10 cellular contexts compared by ENCODE assay signal in the genomic region with DNA sequence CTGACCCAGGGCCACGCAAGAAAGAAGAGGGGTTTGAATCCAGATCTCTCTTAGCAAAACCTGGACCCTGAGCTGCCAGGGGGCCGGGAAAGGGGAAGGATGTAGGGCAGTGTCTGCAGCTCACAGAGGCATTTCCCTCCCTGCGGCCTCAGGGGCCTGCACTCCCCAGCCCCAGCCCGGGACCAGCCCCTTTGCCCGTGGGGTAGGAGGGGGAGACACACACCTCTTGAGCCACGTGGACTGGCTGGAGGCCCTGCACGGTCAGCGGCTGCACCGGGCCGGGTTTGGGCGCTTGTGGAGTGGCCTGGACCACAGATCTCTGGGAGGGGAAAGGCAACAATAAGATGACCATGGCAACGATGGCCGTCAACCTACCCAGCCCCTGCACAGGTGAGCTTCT. TPM values are rescaled to one million over a fixed set of nuclear protein-coding genes. Genes with fewer than 3 reads are reported as not detected.
DNase-seq lines count a peak whose midpoint lies in the region; ATAC-seq, FAIRE-seq and TF ChIP-seq lines count a peak whose summit lies in the region.
"Had no signal": no experiment of that assay in that cellular context is flagged by ENCODE, and none has a peak within 500 bp of the region (broad histone marks: within the 10 kb centered on the region; RNA-seq: fewer than 3 reads in every experiment).

No MANE protein-coding gene starts in this region.

- H3K27me3 Mint-ChIP-seq in stimulated activated memory B cell treated with anti-CD40 and anti-IgM and Interleukin-4, amounts not matched to agents 10 μg/mL and 1 μg/mL and 100 μg/mL, for 72 hours = no peaks in the 10 kb centered on the region

- TF ChIP-seq CTCF in HFF-Myc (IDR thresholded peaks at IDR 0.05; ENCODE audit: low read depth, low read length, missing control alignments) (no peak), K562 (IDR thresholded peaks at IDR 0.05 in 2 of 3, conservative IDR thresholded peaks at IDR 0.05 in 1 of 3; ENCODE audit: insufficient read depth in 2 of 3, low read depth in 1 of 3, low read length in 3 of 3) (no peak)

- peak overlapping the region in 1 of 2 experiments; percentile 71; a peak in 2 of 4 replicates for H3K9ac ChIP-seq in K562 (ENCODE audit: insufficient read depth in 1 of 2, low read depth in 2 of 2, low read length in 2 of 2)

- H3K4me3 Mint-ChIP-seq in stimulated activated memory B cell treated with anti-CD40 and anti-IgM and Interleukin-4, amounts not matched to agents 10 μg/mL and 1 μg/mL and 100 μg/mL, for 72 hours = peak overlapping the region; percentile 45

- H3K36me3 Mint-ChIP-seq in stimulated activated memory B cell treated with anti-CD40 and anti-IgM and Interleukin-4, amounts not matched to agents 10 μg/mL and 1 μg/mL and 100 μg/mL, for 72 hours = peaks cover 20% of the 10 kb centered on the region

- H4K20me1 ChIP-seq in K562 (replicated peaks; ENCODE audit: control insufficient read depth, insufficient read depth, low read length) = no peaks in the 10 kb centered on the region

- H3K27me3 ChIP-seq in K562 (ENCODE audit: control insufficient read depth in 2 of 2, insufficient read depth in 2 of 2, low read length in 2 of 2) = no peaks in the 10 kb centered on the region

- H3K4me1 Mint-ChIP-seq in stimulated activated memory B cell treated with anti-CD40 and anti-IgM and Interleukin-4, amounts not matched to agents 10 μg/mL and 1 μg/mL and 100 μg/mL, for 72 hours = peaks cover 55% of the 10 kb centered on the region

- ATAC-seq in K562 = no peak
- peak; percentile 10 for ATAC-seq in left colon
- ATAC-seq in stimulated activated memory B cell treated with anti-CD40 and anti-IgM and Interleukin-4, amounts not matched to agents 10 μg/mL and 1 μg/mL and 100 μg/mL, for 72 hours = no peak

- peaks cover 0 to 56% of the 10 kb centered on the region in 2 experiments; a peak in 2 of 5 replicates for H3K4me1 ChIP-seq in K562 (replicated peaks in 1 of 2; ENCODE audit: control insufficient read depth in 2 of 2, insufficient read depth in 2 of 2, low read length in 2 of 2)

- H3K9me1 ChIP-seq in K562 (ENCODE audit: control insufficient read depth, insufficient read depth, low read length) = no peaks in the 10 kb centered on the region

- intact Hi-C loops in K562 (cut with micrococcal nuclease) = no loop called here
- intact Hi-C loops in left colon (cut with DNase I, micrococcal nuclease) = no loop called here

- no peak overlapping the region for H2AFZ ChIP-seq in K562 (ENCODE audit: low read depth, low read length)

- CTCF ChIA-PET in K562 (lab: Yijun Ruan, JAX; ENCODE audit: low intra/inter-chr PET ratio) = no interaction called here

- no peak for TF ChIP-seq POLR2A in K562 (conservative IDR thresholded peaks at IDR 0.05)

- BruUV-seq in K562 (replicated peaks; lab: Mats Ljungman, UMichigan) = no TSS peak

- TF ChIP-seq EP300 in K562 (IDR thresholded peaks at IDR 0.05; ENCODE audit: low read length) = no peak

- no peak for DNase-seq in HFF-Myc (ENCODE audit: extremely low read depth, low read depth)
- DNase-seq in K562 (ENCODE audit: extremely low read depth in 1 of 4, low spot score in 3 of 4) = no peak
- no peak for DNase-seq in left colon
- DNase-seq in midbrain (lab: John Stamatoyannopoulos, UW) = no peak
- DNase-seq in KBM-7 = no peak
- DNase-seq in NCI-H446 (lab: John Stamatoyannopoulos, UW) = no peak
- DNase-seq in mucosa of gallbladder (ENCODE audit: low spot score) = no peak
- DNase-seq: NCI-H446 treated with DMSO at 0.1 percent for 48 hours had no signal

- no peaks in the 10 kb centered on the region for H3K9me3 Mint-ChIP-seq in stimulated activated memory B cell treated with anti-CD40 and anti-IgM and Interleukin-4, amounts not matched to agents 10 μg/mL and 1 μg/mL and 100 μg/mL, for 72 hours

- H3K27ac ChIP-seq in K562 (ENCODE audit: extremely low read depth, low read depth, low read length) = no peak overlapping the region

- no peak for TF ChIP-seq RAD21 in K562 (CRISPR knock-in tag; conservative IDR thresholded peaks at IDR 0.05 in 1 of 2, IDR thresholded peaks at IDR 0.05 in 1 of 2)

- H3K9me3 ChIP-seq in K562 (replicated peaks; ENCODE audit: control insufficient read depth, insufficient read depth, low read depth, low read length) = no peaks in the 10 kb centered on the region

- 71% methylated on average over 9 of the region's 13 CpGs for WGBS in K562 (ENCODE audit: insufficient coverage, low coverage, missing lambda C conversion rate)

- H3K4me2 ChIP-seq in K562 (ENCODE audit: insufficient read depth, low read length) = no peak overlapping the region

- no peak for FAIRE-seq in K562 (lab: Jason Lieb, UNC)

- H3K27ac Mint-ChIP-seq in stimulated activated memory B cell treated with anti-CD40 and anti-IgM and Interleukin-4, amounts not matched to agents 10 μg/mL and 1 μg/mL and 100 μg/mL, for 72 hours = peak overlapping the region; percentile 81

- H3K4me3 ChIP-seq in HFF-Myc (replicated peaks; ENCODE audit: low read depth, low read length) (peak overlapping the region; percentile 11; the same call in 1 of the 2 replicates), K562 (no peak overlapping the region)

- in situ Hi-C loops in K562 (cut with MboI) = no loop called here
- in situ Hi-C loops in KBM-7 (cut with MboI; ENCODE audit: low pct_unique_long_range_greater_than_20kb, low sequenced_read_pairs) = no loop called here

- no peaks in the 10 kb centered on the region for H3K79me2 ChIP-seq in K562 (ENCODE audit: control insufficient read depth, insufficient read depth, low read length)

- POLR2A ChIA-PET in K562 (lab: Yijun Ruan, JAX) = interaction anchor here (1.3 kb wide), 1 partner anchor 11 kb away, joined by 3 read pairs; no protein-coding TSS in a partner anchor

- H3K36me3 ChIP-seq in K562 (ENCODE audit: control insufficient read depth, insufficient read depth, low read length) = peaks cover 47% of the 10 kb centered on the region; the same call in 1 of the 3 replicates

RNA-seq across cellular contexts. Expression of gene RFX1, which starts 26.9 kb away (rescaled TPM):
- 5.5 and 14.4 TPM in 2 replicates for total RNA-seq in K562 (2011; cell fraction: chromatin; rRNA removed; ENCODE audit: low replicate concordance)
- total RNA-seq in K562 (2011; cell fraction: nucleolus; rRNA removed) = 12.2 and 13.2 TPM in 2 replicates
- total RNA-seq in K562 (2011; cell fraction: nucleoplasm; rRNA removed) = 7.8 and 8.1 TPM in 2 replicates
- total RNA-seq in K562 (2014; rRNA removed) (3.1 and 4.0 TPM in 2 replicates), K562 (2014; rRNA removed; fragmentation: Illumina TruSeq; extraction: Trizol) (0.22 and 0.40 TPM in 2 replicates), K562 (2015; rRNA removed; fragmentation: Illumina TruSeq; extraction: Trizol) (1.2 and 1.4 TPM in 2 replicates), K562 (2021) (17.9 and 19.3 TPM in 2 replicates), left colon (10 to 100 TPM; 11.6 to 12.0 TPM), mucosa of gallbladder (25.0 TPM)
- polyA plus RNA-seq in K562 (2011; rRNA removed) (0.95 and 1.4 TPM in 2 replicates), K562 (2014; fragmentation: Illumina TruSeq; extraction: Trizol) (1.7 and 4.7 TPM in 2 replicates), K562 (2014; fragmentation: Nextera tagmentation; extraction: Ambion mirVana) (under 1 TPM; 0.14 to 0.25 TPM), K562 (2014; rRNA removed) (3.8 and 4.8 TPM in 2 replicates)
- 0.60 and 1.4 TPM in 2 replicates for polyA plus RNA-seq in K562 (2011; cell fraction: cytosol; rRNA removed)
- 5.3 and 11.1 TPM in 2 replicates for polyA plus RNA-seq in K562 (2011; cell fraction: nucleus; rRNA removed)
- 9.7 and 10.4 TPM in 2 replicates for polyA plus RNA-seq in K562 (2012)
- polyA minus RNA-seq in K562 (2011; rRNA and poly(A)+ RNA removed) = 0.35 and 0.36 TPM in 2 replicates
- 5.1 and 12.7 TPM in 2 replicates for polyA minus RNA-seq in K562 (2011; cell fraction: cytosol; rRNA and poly(A)+ RNA removed)
- 4.2 and 5.9 TPM in 2 replicates for polyA minus RNA-seq in K562 (2011; cell fraction: nucleus; rRNA and poly(A)+ RNA removed)

RNA-seq across cellular contexts. Expression of gene DCAF15, which starts 26.9 kb away (rescaled TPM):
- total RNA-seq in K562 (2011; cell fraction: chromatin; rRNA removed; ENCODE audit: low replicate concordance) = 49.6 and 162 TPM in 2 replicates
- total RNA-seq in K562 (2011; cell fraction: nucleolus; rRNA removed) = 148 and 149 TPM in 2 replicates
- total RNA-seq in K562 (2011; cell fraction: nucleoplasm; rRNA removed) = 55.0 and 76.5 TPM in 2 replicates
- total RNA-seq in K562 (2014; rRNA removed) (37.0 and 39.4 TPM in 2 replicates), K562 (2014; rRNA removed; fragmentation: Illumina TruSeq; extraction: Trizol) (10.4 and 13.6 TPM in 2 replicates), K562 (2015; rRNA removed; fragmentation: Illumina TruSeq; extraction: Trizol) (22.5 and 24.0 TPM in 2 replicates), K562 (2021) (63.2 and 68.5 TPM in 2 replicates), left colon (10 to 100 TPM; 30.5 to 33.9 TPM), mucosa of gallbladder (33.7 TPM)
- polyA plus RNA-seq in K562 (2011; rRNA removed) (27.7 and 46.8 TPM in 2 replicates), K562 (2014; fragmentation: Illumina TruSeq; extraction: Trizol) (31.0 and 55.5 TPM in 2 replicates), K562 (2014; fragmentation: Nextera tagmentation; extraction: Ambion mirVana) (under 1 TPM; 0.17 to 0.56 TPM), K562 (2014; rRNA removed) (52.5 and 56.2 TPM in 2 replicates)
- 28.8 and 44.6 TPM in 2 replicates for polyA plus RNA-seq in K562 (2011; cell fraction: cytosol; rRNA removed)
- polyA plus RNA-seq in K562 (2011; cell fraction: nucleus; rRNA removed) = 228 and 347 TPM in 2 replicates
- polyA plus RNA-seq in K562 (2012) = 50.0 and 68.0 TPM in 2 replicates
- 14.2 and 17.7 TPM in 2 replicates for polyA minus RNA-seq in K562 (2011; rRNA and poly(A)+ RNA removed)
- polyA minus RNA-seq in K562 (2011; cell fraction: cytosol; rRNA and poly(A)+ RNA removed) = 19.0 and 22.3 TPM in 2 replicates
- 42.0 and 54.3 TPM in 2 replicates for polyA minus RNA-seq in K562 (2011; cell fraction: nucleus; rRNA and poly(A)+ RNA removed)

RNA-seq across cellular contexts. Expression of gene PODNL1, which starts 41.0 kb away (rescaled TPM):
- total RNA-seq in K562 (2011; cell fraction: chromatin; rRNA removed; ENCODE audit: low replicate concordance) = 0.14 and 2.1 TPM in 2 replicates
- total RNA-seq in K562 (2011; cell fraction: nucleolus; rRNA removed) = 0.53 and 1.2 TPM in 2 replicates
- total RNA-seq in K562 (2011; cell fraction: nucleoplasm; rRNA removed) = 0.29 and 2.3 TPM in 2 replicates
- 0.12 TPM in 1 of 2 replicates, not detected in the other for total RNA-seq in K562 (2014; rRNA removed)
- total RNA-seq in K562 (2014; rRNA removed; fragmentation: Illumina TruSeq; extraction: Trizol) = not detected in 2 replicates
- 0.25 and 0.34 TPM in 2 replicates for total RNA-seq in K562 (2015; rRNA removed; fragmentation: Illumina TruSeq; extraction: Trizol)
- 0.40 and 0.47 TPM in 2 replicates for total RNA-seq in K562 (2021)
- 0.18 and 0.46 TPM in 2 replicates for polyA plus RNA-seq in K562 (2011; rRNA removed)
- polyA plus RNA-seq in K562 (2011; cell fraction: cytosol; rRNA removed) = 0.55 and 0.91 TPM in 2 replicates
- 0.18 and 0.60 TPM in 2 replicates for polyA plus RNA-seq in K562 (2011; cell fraction: nucleus; rRNA removed)
- 0.82 and 1.8 TPM in 2 replicates for polyA plus RNA-seq in K562 (2012)
- 0.22 and 0.42 TPM in 2 replicates for polyA plus RNA-seq in K562 (2014; fragmentation: Illumina TruSeq; extraction: Trizol)
- under 1 TPM in 1 of 2 experiments, not detected in 1; 0.24 TPM for polyA plus RNA-seq in K562 (2014; fragmentation: Nextera tagmentation; extraction: Ambion mirVana)
- 0.21 TPM in 1 of 2 replicates, not detected in the other for polyA plus RNA-seq in K562 (2014; rRNA removed)
- polyA minus RNA-seq in K562 (2011; rRNA and poly(A)+ RNA removed) = 0.42 TPM in 1 of 2 replicates, not detected in the other
- not detected in 2 replicates for polyA minus RNA-seq in K562 (2011; cell fraction: cytosol; rRNA and poly(A)+ RNA removed)
- 0.13 and 0.67 TPM in 2 replicates for polyA minus RNA-seq in K562 (2011; cell fraction: nucleus; rRNA and poly(A)+ RNA removed)
- total RNA-seq in left colon = 1 to 10 TPM; 2.7 to 5.3 TPM
- total RNA-seq in mucosa of gallbladder = 3.2 TPM
- total RNA-seq: liver had no signal

RNA-seq across cellular contexts. Expression of gene RLN3, which starts 48.7 kb away (rescaled TPM):
- not detected in 2 replicates for total RNA-seq in K562 (2011; cell fraction: chromatin; rRNA removed; ENCODE audit: low replicate concordance)
- total RNA-seq in K562 (2011; cell fraction: nucleolus; rRNA removed) = 0.92 TPM in 1 of 2 replicates, not detected in the other
- total RNA-seq in K562 (2011; cell fraction: nucleoplasm; rRNA removed) = not detected in 2 replicates
- total RNA-seq in K562 (2014; rRNA removed) (1.1 TPM in 1 of 2 replicates, not detected in the other), K562 (2014; rRNA removed; fragmentation: Illumina TruSeq; extraction: Trizol) (not detected in 2 replicates), K562 (2015; rRNA removed; fragmentation: Illumina TruSeq; extraction: Trizol) (not detected in 2 replicates), K562 (2021) (0.31 TPM in 1 of 2 replicates, not detected in the other), left colon (not detected), mucosa of gallbladder (not detected)
- polyA plus RNA-seq in K562 (2011; rRNA removed) (0.71 TPM in 1 of 2 replicates, not detected in the other), K562 (2014; fragmentation: Illumina TruSeq; extraction: Trizol) (not detected in 2 replicates), K562 (2014; fragmentation: Nextera tagmentation; extraction: Ambion mirVana) (not detected), K562 (2014; rRNA removed) (0.38 and 1.2 TPM in 2 replicates)
- 0.27 and 2.5 TPM in 2 replicates for polyA plus RNA-seq in K562 (2011; cell fraction: cytosol; rRNA removed)
- polyA plus RNA-seq in K562 (2011; cell fraction: nucleus; rRNA removed) = 0.57 TPM in 1 of 2 replicates, not detected in the other
- 0.26 and 0.57 TPM in 2 replicates for polyA plus RNA-seq in K562 (2012)
- polyA minus RNA-seq in K562 (2011; rRNA and poly(A)+ RNA removed) = not detected in 2 replicates
- not detected in 2 replicates for polyA minus RNA-seq in K562 (2011; cell fraction: cytosol; rRNA and poly(A)+ RNA removed)
- not detected in 2 replicates for polyA minus RNA-seq in K562 (2011; cell fraction: nucleus; rRNA and poly(A)+ RNA removed)
- total RNA-seq: liver had no signal
- polyA plus RNA-seq: liver had no signal

RNA-seq across cellular contexts. Expression of gene IL27RA, which starts 52.3 kb away (rescaled TPM):
- 10.9 and 28.8 TPM in 2 replicates for total RNA-seq in K562 (2011; cell fraction: chromatin; rRNA removed; ENCODE audit: low replicate concordance)
- 34.2 and 45.7 TPM in 2 replicates for total RNA-seq in K562 (2011; cell fraction: nucleolus; rRNA removed)
- 19.0 and 24.8 TPM in 2 replicates for total RNA-seq in K562 (2011; cell fraction: nucleoplasm; rRNA removed)
- total RNA-seq in K562 (2014; rRNA removed) (11.6 and 12.6 TPM in 2 replicates), K562 (2014; rRNA removed; fragmentation: Illumina TruSeq; extraction: Trizol) (6.3 and 7.0 TPM in 2 replicates), K562 (2015; rRNA removed; fragmentation: Illumina TruSeq; extraction: Trizol) (8.6 and 8.8 TPM in 2 replicates), K562 (2021) (15.2 and 15.9 TPM in 2 replicates), left colon (1 to 10 TPM; 1.9 to 3.6 TPM), mucosa of gallbladder (5.6 TPM)
- polyA plus RNA-seq in K562 (2011; rRNA removed) (14.1 and 15.9 TPM in 2 replicates), K562 (2014; fragmentation: Illumina TruSeq; extraction: Trizol) (12.5 and 13.3 TPM in 2 replicates), K562 (2014; fragmentation: Nextera tagmentation; extraction: Ambion mirVana) (1 to 10 TPM; 1.9 to 2.1 TPM), K562 (2014; rRNA removed) (10.6 and 12.0 TPM in 2 replicates)
- polyA plus RNA-seq in K562 (2011; cell fraction: cytosol; rRNA removed) = 9.7 and 22.4 TPM in 2 replicates
- polyA plus RNA-seq in K562 (2011; cell fraction: nucleus; rRNA removed) = 7.8 and 13.8 TPM in 2 replicates
- polyA plus RNA-seq in K562 (2012) = 12.8 and 16.0 TPM in 2 replicates
- 4.5 and 7.4 TPM in 2 replicates for polyA minus RNA-seq in K562 (2011; rRNA and poly(A)+ RNA removed)
- polyA minus RNA-seq in K562 (2011; cell fraction: cytosol; rRNA and poly(A)+ RNA removed) = 5.3 and 8.4 TPM in 2 replicates
- 2.8 and 3.9 TPM in 2 replicates for polyA minus RNA-seq in K562 (2011; cell fraction: nucleus; rRNA and poly(A)+ RNA removed)
